25 cellular contexts compared by ENCODE assay signal in the genomic region with DNA sequence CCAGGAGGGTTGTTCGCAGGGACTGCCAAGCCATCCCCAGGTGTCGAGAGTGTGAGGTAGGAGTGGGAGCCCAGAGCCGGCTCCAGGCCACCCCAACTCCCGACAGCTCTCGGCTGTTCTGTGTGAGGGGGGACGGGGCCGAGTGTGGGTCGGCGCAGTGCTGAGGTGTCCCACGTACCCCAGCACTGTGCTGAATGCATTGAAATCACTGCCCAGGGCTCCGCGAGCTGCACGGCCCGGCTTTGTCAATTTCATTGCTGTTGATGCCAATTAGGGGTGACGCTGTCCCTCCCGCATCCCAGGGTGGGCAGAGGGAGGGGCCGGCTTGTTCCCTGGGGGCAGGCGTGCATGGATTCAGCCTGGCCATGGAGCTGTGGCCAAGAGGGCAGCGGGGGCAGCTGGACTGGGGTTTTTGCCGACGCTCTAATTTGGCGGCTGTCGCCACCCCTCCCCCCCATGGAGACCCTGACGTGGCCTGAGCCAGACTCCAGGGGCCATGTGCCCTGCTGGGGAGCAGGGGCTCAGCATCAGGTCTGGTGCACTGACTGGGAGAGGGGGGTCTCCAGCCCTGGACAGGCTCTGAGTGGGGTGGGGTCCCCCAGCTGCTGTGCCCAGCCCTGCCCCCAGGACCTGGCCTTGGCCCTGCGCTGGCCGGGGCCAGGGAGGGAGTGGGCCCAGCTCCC. TPM values are rescaled to one million over a fixed set of nuclear protein-coding genes. Genes with fewer than 3 reads are reported as not detected.
"Had no signal": no experiment of that assay in that cellular context is flagged by ENCODE, and none has a peak within 500 bp of the region (broad histone marks: within the 10 kb centered on the region; RNA-seq: fewer than 3 reads in every experiment).

No MANE protein-coding gene starts in this region.

- H3K27me3 Mint-ChIP-seq: activated naive CD8-positive, alpha-beta T cell; central memory CD8-positive, alpha-beta T cell; dendritic cell treated with granulocyte-macrophage colony-stimulating factor and Interleukin-4, amounts not matched to agents 40 ng/mL and 50 ng/mL, for 4 days; memory B cell; naive thymus-derived CD8-positive, alpha-beta T cell had no signal

- H3K4me1 Mint-ChIP-seq: central memory CD8-positive, alpha-beta T cell; stimulated activated effector memory CD8-positive, alpha-beta T cell treated with anti-CD3 and anti-CD28 coated beads, Interleukin-12 subunit alpha, Interleukin-12 subunit beta, amount 100 ng/mL, for 72 hours had no signal

- H3K9me3 ChIP-seq: esophagus squamous epithelium, heart right ventricle, tibial nerve had no signal

- H3K27ac Mint-ChIP-seq: activated naive CD8-positive, alpha-beta T cell; dendritic cell treated with granulocyte-macrophage colony-stimulating factor and Interleukin-4, amounts not matched to agents 40 ng/mL and 50 ng/mL, for 4 days; memory B cell; stimulated activated effector memory CD8-positive, alpha-beta T cell treated with anti-CD3 and anti-CD28 coated beads, Interleukin-12 subunit alpha, Interleukin-12 subunit beta, amount 100 ng/mL, for 72 hours; T-helper 1 cell treated with Interleukin-12 subunit alpha and Interleukin-12 subunit beta and Interleukin-4 antibody, amounts not matched to agents 30 μg/mL and 1 μg/mL, for 36 hours had no signal

- H3K27ac ChIP-seq: epithelial cell of prostate, esophagus squamous epithelium, heart right ventricle, skin epidermis, tibial nerve, VCaP had no signal

- H3K4me3 ChIP-seq: esophagus squamous epithelium, heart right ventricle, skin epidermis, tibial nerve had no signal

- H3K4me3 Mint-ChIP-seq: activated naive CD8-positive, alpha-beta T cell; central memory CD8-positive, alpha-beta T cell; dendritic cell treated with granulocyte-macrophage colony-stimulating factor and Interleukin-4, amounts not matched to agents 40 ng/mL and 50 ng/mL, for 4 days; memory B cell; naive thymus-derived CD8-positive, alpha-beta T cell; neural crest cell; stimulated activated effector memory CD8-positive, alpha-beta T cell treated with anti-CD3 and anti-CD28 coated beads, Interleukin-12 subunit alpha, Interleukin-12 subunit beta, amount 100 ng/mL, for 72 hours; T-helper 1 cell treated with Interleukin-12 subunit alpha and Interleukin-12 subunit beta and Interleukin-4 antibody, amounts not matched to agents 30 μg/mL and 1 μg/mL, for 36 hours had no signal

- H3K9me3 Mint-ChIP-seq: central memory CD8-positive, alpha-beta T cell; dendritic cell treated with granulocyte-macrophage colony-stimulating factor and Interleukin-4, amounts not matched to agents 40 ng/mL and 50 ng/mL, for 4 days; memory B cell; naive thymus-derived CD8-positive, alpha-beta T cell; neural crest cell; stimulated activated effector memory CD8-positive, alpha-beta T cell treated with anti-CD3 and anti-CD28 coated beads, Interleukin-12 subunit alpha, Interleukin-12 subunit beta, amount 100 ng/mL, for 72 hours; T-helper 1 cell treated with Interleukin-12 subunit alpha and Interleukin-12 subunit beta and Interleukin-4 antibody, amounts not matched to agents 30 μg/mL and 1 μg/mL, for 36 hours had no signal

- DNase-seq: activated CD4-positive, alpha-beta T cell treated with anti-CD3 and anti-CD28 coated beads for 48 hours; activated CD4-positive, alpha-beta T cell treated with anti-CD3 and anti-CD28 coated beads, Interleukin-2, amount 50 U/mL, for 48 hours; activated CD8-positive, alpha-beta memory T cell treated with anti-CD3 and anti-CD28 coated beads for 24 hours; activated effector memory CD4-positive, alpha-beta T cell treated with Interleukin-2 at 50 U/mL for 16 hours; activated naive CD4-positive, alpha-beta T cell treated with Interleukin-2 at 50 U/mL for 16 hours; esophagus squamous epithelium; foreskin melanocyte; naive thymus-derived CD8-positive, alpha-beta T cell; occipital lobe; stimulated activated CD4-positive, alpha-beta T cell treated with anti-CD3 and anti-CD28 coated beads, Interleukin-4, amount 100 ng/mL, for 24 hours; T-helper 9 cell had no signal

- ATAC-seq: activated CD4-positive, CD25-positive, alpha-beta regulatory T cell treated with anti-CD3 and anti-CD28 coated beads, Interleukin-2, amount 50 U/mL, for 24 hours; naive thymus-derived CD8-positive, alpha-beta T cell; sciatic nerve; stimulated activated effector memory CD8-positive, alpha-beta T cell treated with anti-CD3 and anti-CD28 coated beads, Interleukin-12 subunit alpha, Interleukin-12 subunit beta, amount 100 ng/mL, for 72 hours had no signal

- H3K27me3 ChIP-seq: esophagus squamous epithelium, heart right ventricle, tibial nerve had no signal

- H3K36me3 Mint-ChIP-seq: activated naive CD8-positive, alpha-beta T cell; naive thymus-derived CD8-positive, alpha-beta T cell; stimulated activated effector memory CD8-positive, alpha-beta T cell treated with anti-CD3 and anti-CD28 coated beads, Interleukin-12 subunit alpha, Interleukin-12 subunit beta, amount 100 ng/mL, for 72 hours had no signal

RNA-seq across cellular contexts. Expression of gene RAC3, which starts 23.1 kb away (rescaled TPM):
- polyA plus RNA-seq: naive thymus-derived CD8-positive, alpha-beta T cell had no signal
